ENCODE assay signal across 8 cellular contexts in the genomic region with DNA sequence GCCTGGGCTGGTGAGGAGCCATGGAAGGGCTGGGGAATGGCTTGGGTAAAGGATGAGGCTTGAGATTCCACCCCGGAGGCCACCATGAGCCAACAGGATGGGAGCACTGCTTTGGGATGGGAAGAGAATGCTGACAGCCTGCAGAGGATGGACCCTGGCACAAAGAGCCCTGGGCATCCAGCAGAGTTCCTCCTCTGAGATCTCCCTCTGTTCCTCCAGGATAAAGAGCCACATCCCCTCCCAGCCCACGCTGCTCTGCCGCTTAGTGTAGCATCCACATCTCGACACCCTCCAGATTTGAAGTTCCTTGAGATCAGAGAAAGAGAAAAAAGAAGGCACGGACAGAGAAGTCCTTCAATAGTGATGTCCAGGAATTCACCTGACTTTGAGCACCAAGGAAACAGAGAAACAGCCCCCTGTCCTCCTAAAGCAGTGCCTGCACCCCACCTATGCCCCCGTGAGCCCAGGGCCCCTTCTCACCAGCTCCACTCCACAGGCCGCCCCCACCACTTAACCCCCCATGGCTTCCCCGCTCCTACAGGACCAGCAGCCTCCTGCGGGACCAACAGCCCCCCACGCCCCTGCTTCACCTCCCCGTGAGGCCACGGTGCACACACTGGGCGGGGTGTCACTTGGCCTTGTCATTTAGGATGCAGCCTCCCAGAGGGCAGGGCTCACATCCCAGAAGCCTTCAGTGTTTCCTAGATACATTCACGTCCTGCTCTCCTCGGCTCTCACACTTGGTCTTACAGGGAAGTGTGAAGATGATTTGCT.
"Had no signal": no experiment of that assay in that cellular context is flagged by ENCODE, and none has a peak within 500 bp of the region (broad histone marks: within the 10 kb centered on the region; RNA-seq: fewer than 3 reads in every experiment).

No MANE protein-coding gene starts in this region.

- H3K4me3 ChIP-seq: GM12878 had no signal

- FAIRE-seq: G401.6, GM12878, GM12891, GM12892, GM18507, GM19239 had no signal

- ATAC-seq: GM12878 had no signal

- DNase-seq: GDM1, GF-D8 had no signal
